Comparison of ENCODE assay signal across 11 cellular contexts in the genomic region with DNA sequence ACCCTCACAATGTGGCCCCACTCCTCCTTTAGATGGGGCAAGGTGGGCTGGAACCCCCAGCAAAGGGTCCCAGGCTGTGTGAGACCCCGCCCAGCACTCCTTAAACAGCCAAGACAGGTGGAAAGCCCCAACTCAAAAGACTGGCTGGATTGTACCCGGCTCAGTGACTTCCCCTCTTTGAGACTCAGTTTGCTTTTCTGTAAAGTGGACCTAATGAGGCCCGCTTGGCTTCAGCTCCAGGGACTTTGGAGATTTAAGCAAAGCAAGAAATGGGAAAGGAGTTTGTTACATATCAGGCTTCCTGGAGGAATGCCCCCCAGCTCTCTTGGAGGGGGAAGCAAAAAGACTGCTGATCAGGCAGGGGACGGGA. TPM values are rescaled to one million over a fixed set of nuclear protein-coding genes. Genes with fewer than 3 reads are reported as not detected.
"Had no signal": no experiment of that assay in that cellular context is flagged by ENCODE, and none has a peak within 500 bp of the region (broad histone marks: within the 10 kb centered on the region; RNA-seq: fewer than 3 reads in every experiment).

No MANE protein-coding gene starts in this region.

- H3K9me3 ChIP-seq: HAP-1 had no signal

- H3K4me3 ChIP-seq: GM23248, GM23338, HAP-1 had no signal

- H3K36me3 ChIP-seq: HAP-1 had no signal

- DNase-seq: GM23248, GOT3, H7, H9, HCEC 1CT, HFFc6 had no signal

- H3K4me1 ChIP-seq: HAP-1 had no signal

- H3K4me2 ChIP-seq: GM23338 had no signal

- FAIRE-seq: H54 had no signal

- H3K9ac ChIP-seq: GM23248 had no signal

- H2AFZ ChIP-seq: GM23248, GM23338 had no signal

- ATAC-seq: GM23338, HCT116 had no signal

- H3K27ac ChIP-seq: GM23248 had no signal

RNA-seq across cellular contexts. Expression of gene SNX20, which starts 39.3 kb away (rescaled TPM):
- total RNA-seq: GM23248, GM23338, H4, H7, H9, HFFc6 had no signal
- polyA plus RNA-seq: GM23248, GM23338 had no signal

RNA-seq across cellular contexts. Expression of gene NOD2, which starts 51.6 kb away (rescaled TPM):
- total RNA-seq: GM23248, H4, H7, HFFc6 had no signal
- polyA plus RNA-seq: GM23248 had no signal
